In genomic region chr17:2067048-2067452, GRCh38 we compare ENCODE assay signal across 1 cellular context.
TF ChIP-seq lines count a peak whose summit lies in the region.

No MANE protein-coding gene starts in this region.

TF ChIP-seq in HEK293, 187 proteins besides CTCF, POLR2A, EP300 and RAD21 (continued from another document):
- TF ChIP-seq, protein P1, sequence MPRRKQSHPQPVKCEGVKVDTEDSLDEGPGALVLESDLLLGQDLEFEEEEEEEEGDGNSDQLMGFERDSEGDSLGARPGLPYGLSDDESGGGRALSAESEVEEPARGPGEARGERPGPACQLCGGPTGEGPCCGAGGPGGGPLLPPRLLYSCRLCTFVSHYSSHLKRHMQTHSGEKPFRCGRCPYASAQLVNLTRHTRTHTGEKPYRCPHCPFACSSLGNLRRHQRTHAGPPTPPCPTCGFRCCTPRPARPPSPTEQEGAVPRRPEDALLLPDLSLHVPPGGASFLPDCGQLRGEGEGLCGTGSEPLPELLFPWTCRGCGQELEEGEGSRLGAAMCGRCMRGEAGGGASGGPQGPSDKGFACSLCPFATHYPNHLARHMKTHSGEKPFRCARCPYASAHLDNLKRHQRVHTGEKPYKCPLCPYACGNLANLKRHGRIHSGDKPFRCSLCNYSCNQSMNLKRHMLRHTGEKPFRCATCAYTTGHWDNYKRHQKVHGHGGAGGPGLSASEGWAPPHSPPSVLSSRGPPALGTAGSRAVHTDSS (tag by site-specific recombination; IDR thresholded peaks at IDR 0.05) = no peak
- no peak for TF ChIP-seq ZNF660 (tag by site-specific recombination; IDR thresholded peaks at IDR 0.05)
- TF ChIP-seq, protein P2, sequence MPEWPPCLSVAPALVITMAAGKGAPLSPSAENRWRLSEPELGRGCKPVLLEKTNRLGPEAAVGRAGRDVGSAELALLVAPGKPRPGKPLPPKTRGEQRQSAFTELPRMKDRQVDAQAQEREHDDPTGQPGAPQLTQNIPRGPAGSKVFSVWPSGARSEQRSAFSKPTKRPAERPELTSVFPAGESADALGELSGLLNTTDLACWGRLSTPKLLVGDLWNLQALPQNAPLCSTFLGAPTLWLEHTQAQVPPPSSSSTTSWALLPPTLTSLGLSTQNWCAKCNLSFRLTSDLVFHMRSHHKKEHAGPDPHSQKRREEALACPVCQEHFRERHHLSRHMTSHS (tag by site-specific recombination; IDR thresholded peaks at IDR 0.05) = no peak
- TF ChIP-seq GFI1B (tag by site-specific recombination; IDR thresholded peaks at IDR 0.05) = no peak
- no peak for TF ChIP-seq ZNF214 (tag by site-specific recombination; IDR thresholded peaks at IDR 0.05; ENCODE audit: borderline replicate concordance)
- TF ChIP-seq ZBTB26 (tag by site-specific recombination; optimal IDR thresholded peaks at IDR 0.05) = no peak
- no peak for TF ChIP-seq ATF2 (tag by site-specific recombination; IDR thresholded peaks at IDR 0.05; ENCODE audit: low read depth)
- no peak for TF ChIP-seq ZNF610 (tag by site-specific recombination; IDR thresholded peaks at IDR 0.05; ENCODE audit: borderline replicate concordance)
- TF ChIP-seq ZNF211 (tag by site-specific recombination; IDR thresholded peaks at IDR 0.05; ENCODE audit: low read depth) = no peak
- TF ChIP-seq SP2 (tag by site-specific recombination; IDR thresholded peaks at IDR 0.05) = no peak
